Comparison of ENCODE assay signal across 8 cellular contexts in genomic region chr2:110610613-110611250, GRCh38. TPM values are rescaled to one million over a fixed set of nuclear protein-coding genes. Genes with fewer than 3 reads are reported as not detected.
A peak's percentile ranks its signal among the peaks of the same experiment; 100 is the strongest.
DNase-seq lines count a peak whose midpoint lies in the region; ATAC-seq, FAIRE-seq and TF ChIP-seq lines count a peak whose summit lies in the region.
"Not testable (repeated sequence)": the region's sequence is repeated elsewhere in the genome, so short reads cannot be mapped to it uniquely, and the experiment has no call there.

No MANE protein-coding gene starts in this region.

- not testable (repeated sequence) for BruUV-seq in HCT116 (replicated peaks; lab: Mats Ljungman, UMichigan)

- not testable (repeated sequence) for H3K4me1 Mint-ChIP-seq in T-helper 17 cell; activated T-cell treated with anti-CD3 and anti-CD28 coated beads, Interleukin-2, amount 50 U/mL, for 24 hours (ENCODE audit: low read depth); brain; natural killer cell treated with Interleukin-12 subunit alpha and Interleukin-12 subunit beta and Interleukin-15 and Interleukin-18, amount 100 ng/mL, for 72 hours (ENCODE audit: low read depth in 2 of 2)

- H4K20me1 ChIP-seq in HCT116 (ENCODE audit: insufficient read depth): not testable (repeated sequence)

- H3K36me3 ChIP-seq in HCT116 (ENCODE audit: control insufficient read depth in 1 of 2, insufficient read depth in 2 of 2, low read length in 2 of 2): not testable (repeated sequence)

- not testable (repeated sequence) for H3K4me3 Mint-ChIP-seq in T-helper 17 cell; activated T-cell treated with anti-CD3 and anti-CD28 coated beads, Interleukin-2, amount 50 U/mL, for 24 hours; natural killer cell treated with Interleukin-12 subunit alpha and Interleukin-12 subunit beta and Interleukin-15 and Interleukin-18, amount 100 ng/mL, for 72 hours
- peak overlapping the region in 3 of 5 experiments; percentile 32 to 73 (median 61) for H3K4me3 Mint-ChIP-seq in brain

- CTCF ChIA-PET in A549 (lab: Yijun Ruan, JAX); HCT116 (lab: Charles Lee): not testable (repeated sequence)

- peak overlapping the region; percentile 51; the same call in 2 of the 3 replicates for H3K4me2 ChIP-seq in A549
- not testable (repeated sequence) for H3K4me2 ChIP-seq in HCT116 (ENCODE audit: low read length)

- not testable (repeated sequence) for TF ChIP-seq EP300 in A549 (IDR thresholded peaks at IDR 0.05)

- ATAC-seq in A549 (peak; percentile 66 to 79), HCT116 (peak; percentile 79), T-helper 17 cell (peak; percentile 70), right cardiac atrium (peak; percentile 58 to 59)
- ATAC-seq in natural killer cell treated with Interleukin-12 subunit alpha and Interleukin-12 subunit beta and Interleukin-15 and Interleukin-18, amount 100 ng/mL, for 72 hours: peak; percentile 62 to 74

- RAD21 ChIA-PET in HCT116 (lab: Charles Lee; ENCODE audit: low non-redundant PET in 1 of 2, low total read pairs in 2 of 2, uncharacterized antibody in 2 of 2, unreplicated experiment in 2 of 2): not testable (repeated sequence)

- intact Hi-C loops in HCT116 (cut with micrococcal nuclease); right cardiac atrium (cut with DNase I): not testable (repeated sequence)

- H3K9me3 ChIP-seq in A549; HCT116 (ENCODE audit: control insufficient read depth in 1 of 2, insufficient read depth in 1 of 2, low read depth in 1 of 2, low read length in 2 of 2); T-helper 17 cell (ENCODE audit: control insufficient read depth, low read length, poor library complexity, severe bottlenecking); right cardiac atrium (ENCODE audit: control insufficient read depth, low read length): not testable (repeated sequence)

- H3K79me2 ChIP-seq in HCT116 (ENCODE audit: insufficient read depth, low read length): not testable (repeated sequence)

- not testable (repeated sequence) for H3K9me2 ChIP-seq in HCT116 (ENCODE audit: insufficient read depth)

- TF ChIP-seq POLR2A in A549 (IDR thresholded peaks at IDR 0.05; ENCODE audit: low read length); HCT116 (IDR thresholded peaks at IDR 0.05; ENCODE audit: borderline replicate concordance, extremely low read depth, insufficient read depth, insufficient read length): not testable (repeated sequence)

- not testable (repeated sequence) for H3K27me3 Mint-ChIP-seq in T-helper 17 cell; activated T-cell treated with anti-CD3 and anti-CD28 coated beads, Interleukin-2, amount 50 U/mL, for 24 hours; brain; natural killer cell treated with Interleukin-12 subunit alpha and Interleukin-12 subunit beta and Interleukin-15 and Interleukin-18, amount 100 ng/mL, for 72 hours

- not testable (repeated sequence) for H3K9ac ChIP-seq in HCT116 (ENCODE audit: low read length)

- DNase-seq in A549 (ENCODE audit: low read depth in 1 of 2, low spot score in 1 of 2); HCT116 (ENCODE audit: low read depth, low spot score): not testable (repeated sequence)
- DNase-seq in T-helper 17 cell (peak; percentile 3 to 12 (median 9)), right cardiac atrium (peak in 2 of 3 donors; percentile 29 to 35)
- DNase-seq in activated T-cell treated with anti-CD3 and anti-CD28 coated beads, Interleukin-2, amount 50 U/mL, for 24 hours: peak; percentile 41
- DNase-seq in natural killer cell treated with Interleukin-12 subunit alpha and Interleukin-12 subunit beta and Interleukin-15 and Interleukin-18, amount 100 ng/mL, for 72 hours (ENCODE audit: low spot score): peak; percentile 45
- peak; percentile 25 to 27 for DNase-seq in stimulated activated CD4-positive, alpha-beta T cell treated with anti-CD3 and anti-CD28 coated beads, Interleukin-4, amount 100 ng/mL, for 4 hours

- TF ChIP-seq RAD21 in A549 (conservative IDR thresholded peaks at IDR 0.05 in 1 of 2, IDR thresholded peaks at IDR 0.05 in 1 of 2); HCT116 (IDR thresholded peaks at IDR 0.05; ENCODE audit: low read depth): not testable (repeated sequence)

- H3K4me3 ChIP-seq in A549: peak overlapping the region; percentile 35
- H3K4me3 ChIP-seq in HCT116 (replicated peaks in 1 of 2; ENCODE audit: low read depth in 1 of 2, low read length in 2 of 2): not testable (repeated sequence)
- H3K4me3 ChIP-seq in right cardiac atrium (ENCODE audit: low read length): peak overlapping the region; percentile 45

- H3K9me3 Mint-ChIP-seq in activated T-cell treated with anti-CD3 and anti-CD28 coated beads, Interleukin-2, amount 50 U/mL, for 24 hours; brain; natural killer cell treated with Interleukin-12 subunit alpha and Interleukin-12 subunit beta and Interleukin-15 and Interleukin-18, amount 100 ng/mL, for 72 hours: not testable (repeated sequence)

- POLR2A ChIA-PET in A549 (lab: Yijun Ruan, JAX); HCT116 (lab: Charles Lee): not testable (repeated sequence)

- FAIRE-seq in A549 (lab: Jason Lieb, UNC): not testable (repeated sequence)

- H3K27ac ChIP-seq in A549; HCT116 (ENCODE audit: low read depth, low read length); right cardiac atrium (ENCODE audit: low read length): not testable (repeated sequence)

- not testable (repeated sequence) for H3K27ac Mint-ChIP-seq in T-helper 17 cell; activated T-cell treated with anti-CD3 and anti-CD28 coated beads, Interleukin-2, amount 50 U/mL, for 24 hours; brain; natural killer cell treated with Interleukin-12 subunit alpha and Interleukin-12 subunit beta and Interleukin-15 and Interleukin-18, amount 100 ng/mL, for 72 hours

- 0% methylated on average over 1 of the region's 94 CpGs for WGBS in A549 (ENCODE audit: missing lambda C conversion rate)
- WGBS in right cardiac atrium: under 1% methylated on average over 55 of the region's 94 CpGs

- H3K4me1 ChIP-seq in A549; HCT116 (ENCODE audit: control insufficient read depth in 1 of 2, insufficient read depth in 2 of 2, low read length in 2 of 2); right cardiac atrium (ENCODE audit: control insufficient read depth, insufficient read depth, low read length): not testable (repeated sequence)

- not testable (repeated sequence) for H3K36me3 Mint-ChIP-seq in T-helper 17 cell (ENCODE audit: low read depth); activated T-cell treated with anti-CD3 and anti-CD28 coated beads, Interleukin-2, amount 50 U/mL, for 24 hours (ENCODE audit: low read depth); brain; natural killer cell treated with Interleukin-12 subunit alpha and Interleukin-12 subunit beta and Interleukin-15 and Interleukin-18, amount 100 ng/mL, for 72 hours

- not testable (repeated sequence) for H2AFZ ChIP-seq in HCT116 (ENCODE audit: low read depth, low read length, poor library complexity, severe bottlenecking)

- not testable (repeated sequence) for H3K27me3 ChIP-seq in HCT116 (ENCODE audit: insufficient read depth, low read length); right cardiac atrium (ENCODE audit: control insufficient read depth, insufficient read depth)

- not testable (repeated sequence) for TF ChIP-seq CTCF in A549 (IDR thresholded peaks at IDR 0.05); HCT116 (IDR thresholded peaks at IDR 0.05 in 2 of 3, conservative IDR thresholded peaks at IDR 0.05 in 1 of 3; ENCODE audit: borderline replicate concordance in 1 of 3, insufficient read depth in 1 of 3, low read depth in 2 of 3, low read length in 2 of 3); brain (conservative IDR thresholded peaks at IDR 0.05)

RNA-seq across cellular contexts. Expression of gene RGPD6, which starts 33.7 kb away (rescaled TPM):
- polyA plus RNA-seq in A549 (2011; rRNA removed) (18.3 and 18.5 TPM in 2 replicates), A549 (2017; fragmentation: RNase III; extraction: RNeasy Plus Mini Kit Qiagen cat#74134 plus additional on column Dnase treatment) (2.8 to 5.6 TPM (median 3.1 TPM) in 3 replicates), brain (ENCODE audit: insufficient read depth, low read depth, low replicate concordance) (6.3 TPM), right cardiac atrium (11.9 TPM)
- polyA plus RNA-seq in A549 (2012; cell fraction: cytosol; rRNA removed): 0.43 and 1.6 TPM in 2 replicates
- 3.3 and 6.2 TPM in 2 replicates for polyA plus RNA-seq in A549 (2012; cell fraction: nucleus; rRNA removed)
- polyA minus RNA-seq in A549 (2011; rRNA and poly(A)+ RNA removed): 18.3 and 19.8 TPM in 2 replicates
- total RNA-seq in HCT116 (2021; ENCODE audit: unreplicated experiment) (17.7 TPM), T-helper 17 cell (100 to 1,000 TPM in 1 of 2 donors, 10 to 100 TPM in 1; 60.8 to 173 TPM), right cardiac atrium (10 to 100 TPM in 3 of 4 donors, 1 to 10 TPM in 1; 4.3 to 28.1 (median 18.9) TPM)
- 2.9 and 3.2 TPM in 2 replicates for polyA plus RNA-seq in HCT116 (2012)
- total RNA-seq in natural killer cell treated with Interleukin-12 subunit alpha and Interleukin-12 subunit beta and Interleukin-15 and Interleukin-18, amount 100 ng/mL, for 72 hours: 10 to 100 TPM; 16.6 to 28.7 TPM
